Comparison of ENCODE assay signal across 20 cellular contexts in genomic region chr3:69218079-69218478, GRCh38.
DNase-seq lines count a peak whose midpoint lies in the region; ATAC-seq, FAIRE-seq and TF ChIP-seq lines count a peak whose summit lies in the region.
"Had no signal": no experiment of that assay in that cellular context is flagged by ENCODE, and none has a peak within 500 bp of the region (broad histone marks: within the 10 kb centered on the region; RNA-seq: fewer than 3 reads in every experiment).

No MANE protein-coding gene starts in this region.

- H2AFZ ChIP-seq in HepG2 (ENCODE audit: low read length) (no peak overlapping the region), K562 (ENCODE audit: low read depth, low read length) (no peak overlapping the region)

- TF ChIP-seq EP300 in HepG2 (IDR thresholded peaks at IDR 0.05; ENCODE audit: low read depth in 2 of 2, low read length in 2 of 2) (no peak), HepG2 (CRISPR knock-in tag; IDR thresholded peaks at IDR 0.05; ENCODE audit: borderline replicate concordance) (no peak), K562 (IDR thresholded peaks at IDR 0.05; ENCODE audit: low read length) (no peak)

- FAIRE-seq in HepG2 (lab: Jason Lieb, UNC) (no peak), K562 (lab: Jason Lieb, UNC) (no peak)
- FAIRE-seq: A549, D721Med, G401.6, GM12891, GM19239 had no signal

- H3K27ac ChIP-seq in HepG2 (ENCODE audit: extremely low read length, insufficient read depth, low read length) (no peak overlapping the region), right lobe of liver (no peak overlapping the region), K562 (ENCODE audit: extremely low read depth, low read depth, low read length) (no peak overlapping the region), tibial artery (no peak overlapping the region)
- H3K27ac ChIP-seq: 22Rv1; A549; BLaER1 treated with 17β-estradiol and CSF1 and Interleukin-3, amounts not matched to agents 10 nM and 100 nM; C4-2B had no signal

- H3K4me2 ChIP-seq in HepG2 (ENCODE audit: low read depth, low read length) (no peak overlapping the region), K562 (ENCODE audit: insufficient read depth, low read length) (no peak overlapping the region)
- H3K4me2 ChIP-seq: A549; BLaER1 treated with 17β-estradiol and CSF1 and Interleukin-3, amounts not matched to agents 10 nM and 100 nM had no signal

- no peak for TF ChIP-seq CTCF in HepG2 (CRISPR knock-in tag; IDR thresholded peaks at IDR 0.05)
- no peak for TF ChIP-seq CTCF in right lobe of liver (IDR thresholded peaks at IDR 0.05)
- no peak for TF ChIP-seq CTCF in K562 (IDR thresholded peaks at IDR 0.05 in 2 of 3, conservative IDR thresholded peaks at IDR 0.05 in 1 of 3; ENCODE audit: insufficient read depth in 2 of 3, low read depth in 1 of 3, low read length in 3 of 3)
- no peak for TF ChIP-seq CTCF in tibial artery (IDR thresholded peaks at IDR 0.05)

- H3K9me3 ChIP-seq in HepG2 (ENCODE audit: low read length) (no peaks in the 10 kb centered on the region), right lobe of liver (peaks cover 0 to 3% (median 0%) of the 10 kb centered on the region in 4 donors), K562 (replicated peaks; ENCODE audit: control insufficient read depth, insufficient read depth, low read depth, low read length) (no peaks in the 10 kb centered on the region), tibial artery (no peaks in the 10 kb centered on the region)
- H3K9me3 ChIP-seq: A549; BLaER1 treated with 17β-estradiol and CSF1 and Interleukin-3, amounts not matched to agents 10 nM and 100 nM; Caco-2 had no signal

- TF ChIP-seq RAD21 in HepG2 (CRISPR knock-in tag; IDR thresholded peaks at IDR 0.05) = no peak
- no peak for TF ChIP-seq RAD21 in K562 (CRISPR knock-in tag; conservative IDR thresholded peaks at IDR 0.05 in 1 of 2, IDR thresholded peaks at IDR 0.05 in 1 of 2)

- ATAC-seq in HepG2 (no peak), right lobe of liver (no peak), K562 (no peak), HG03280 (IDR thresholded peaks at IDR 0.05; ENCODE audit: unreplicated experiment) (no peak)
- ATAC-seq: A549; CD8-positive, alpha-beta T cell had no signal

- WGBS in HepG2 (ENCODE audit: low lambda C conversion rate) = 78% methylated on average over 6 of the region's 6 CpGs
- 95% methylated on average over 6 of the region's 6 CpGs for WGBS in right lobe of liver (ENCODE audit: insufficient coverage, low coverage, low lambda C conversion rate, missing lambda C conversion rate)
- WGBS in K562 (ENCODE audit: insufficient coverage, low coverage, missing lambda C conversion rate) = 9% methylated on average over 6 of the region's 6 CpGs

- no peak overlapping the region for H3K9ac ChIP-seq in HepG2 (ENCODE audit: insufficient read depth, low read depth, low read length)
- H3K9ac ChIP-seq in K562 (ENCODE audit: insufficient read depth in 1 of 2, low read depth in 2 of 2, low read length in 2 of 2) = no peak overlapping the region
- H3K9ac ChIP-seq: BLaER1 treated with 17β-estradiol and CSF1 and Interleukin-3, amounts not matched to agents 10 nM and 100 nM had no signal

- no peak overlapping the region for H3K4me3 ChIP-seq in HepG2 (replicated peaks in 1 of 3; ENCODE audit: insufficient read depth in 1 of 3, low read depth in 2 of 3, low read length in 3 of 3)
- no peak overlapping the region for H3K4me3 ChIP-seq in right lobe of liver
- no peak overlapping the region for H3K4me3 ChIP-seq in K562
- no peak overlapping the region for H3K4me3 ChIP-seq in tibial artery
- H3K4me3 ChIP-seq: A549; BLaER1 treated with 17β-estradiol and CSF1 and Interleukin-3, amounts not matched to agents 10 nM and 100 nM had no signal

- H3K36me3 ChIP-seq in HepG2 (replicated peaks in 1 of 2; ENCODE audit: control insufficient read depth in 1 of 2, insufficient read depth in 2 of 2, low read length in 2 of 2) (no peaks in the 10 kb centered on the region), right lobe of liver (peaks cover 0 to 7% (median 1%) of the 10 kb centered on the region in 4 donors), K562 (ENCODE audit: control insufficient read depth, insufficient read depth, low read length) (no peaks in the 10 kb centered on the region), tibial artery (peaks cover 0 to 8% (median 1%) of the 10 kb centered on the region in 3 donors)

- TF ChIP-seq POLR2A in HepG2 (IDR thresholded peaks at IDR 0.05; ENCODE audit: insufficient read depth in 1 of 2, low read depth in 2 of 2, low read length in 2 of 2) (no peak), right lobe of liver (IDR thresholded peaks at IDR 0.05) (no peak), K562 (conservative IDR thresholded peaks at IDR 0.05) (no peak)

- CTCF ChIA-PET in HepG2 (lab: Yijun Ruan, JAX; ENCODE audit: low intra/inter-chr PET ratio, low total read pairs) = no interaction called here
- CTCF ChIA-PET in K562 (lab: Yijun Ruan, JAX; ENCODE audit: low intra/inter-chr PET ratio) = no interaction called here

- DNase-seq in HepG2 (ENCODE audit: low spot score) = no peak
- DNase-seq in right lobe of liver = no peak
- no peak for DNase-seq in K562 (ENCODE audit: extremely low read depth in 1 of 4, low spot score in 3 of 4)
- no peak for DNase-seq in tibial artery
- DNase-seq: AML-193; Caco-2; Calu3; CD4-positive, alpha-beta T cell; CD8-positive, alpha-beta T cell; DMS79 treated with DMSO at 0.1 percent for 48 hours; GF-D8 had no signal

- BruUV-seq in HepG2 (replicated peaks; lab: Mats Ljungman, UMichigan) (no TSS peak), K562 (replicated peaks; lab: Mats Ljungman, UMichigan) (no TSS peak)

- intact Hi-C loops in HepG2 (cut with micrococcal nuclease; ENCODE audit: unreplicated experiment) = no loop called here
- intact Hi-C loops in right lobe of liver (cut with DNase I) = no loop called here
- intact Hi-C loops in K562 (cut with micrococcal nuclease) = no loop called here
- intact Hi-C loops in tibial artery (cut with DNase I; ENCODE audit: low total_unique reads) = no loop called here

- H3K9me1 ChIP-seq in K562 (ENCODE audit: control insufficient read depth, insufficient read depth, low read length) = no peaks in the 10 kb centered on the region

- H3K4me1 ChIP-seq in HepG2 (ENCODE audit: insufficient read depth, low read length) (no peaks in the 10 kb centered on the region), right lobe of liver (peaks cover 0 to 17% (median 2%) of the 10 kb centered on the region in 4 donors), K562 (replicated peaks in 1 of 2; ENCODE audit: control insufficient read depth in 2 of 2, insufficient read depth in 2 of 2, low read length in 2 of 2) (no peaks in the 10 kb centered on the region; a peak in 1 of 5 replicates), tibial artery (no peaks in the 10 kb centered on the region)

- POLR2A ChIA-PET in HepG2 (lab: Yijun Ruan, JAX) (no interaction called here), K562 (lab: Yijun Ruan, JAX) (interaction anchor here (1.1 kb wide), 1 partner anchor 9 kb away, joined by 5 read pairs; no protein-coding TSS in a partner anchor)

- no peaks in the 10 kb centered on the region for H3K27me3 ChIP-seq in HepG2 (ENCODE audit: control insufficient read depth in 1 of 2, insufficient read depth in 2 of 2, low read length in 2 of 2)
- H3K27me3 ChIP-seq in right lobe of liver = no peaks in the 10 kb centered on the region
- no peaks in the 10 kb centered on the region; a peak in 1 of 5 replicates for H3K27me3 ChIP-seq in K562 (ENCODE audit: control insufficient read depth in 2 of 2, insufficient read depth in 2 of 2, low read length in 2 of 2)
- no peaks in the 10 kb centered on the region for H3K27me3 ChIP-seq in tibial artery
- H3K27me3 ChIP-seq: BLaER1 treated with 17β-estradiol and CSF1 and Interleukin-3, amounts not matched to agents 10 nM and 100 nM had no signal

- H4K20me1 ChIP-seq in HepG2 (ENCODE audit: insufficient read depth, low read length) = no peaks in the 10 kb centered on the region
- no peaks in the 10 kb centered on the region for H4K20me1 ChIP-seq in K562 (replicated peaks; ENCODE audit: control insufficient read depth, insufficient read depth, low read length)

- no peaks in the 10 kb centered on the region for H3K79me2 ChIP-seq in HepG2 (ENCODE audit: insufficient read depth, low read length)
- no peaks in the 10 kb centered on the region for H3K79me2 ChIP-seq in K562 (ENCODE audit: control insufficient read depth, insufficient read depth, low read length)

- in situ Hi-C loops in HepG2 (cut with HindIII; ENCODE audit: extremely low pct_ligation_motif_present, low pct_unique_long_range_greater_than_20kb) = no loop called here
- in situ Hi-C loops in K562 (cut with MboI) = no loop called here

TF ChIP-seq in HepG2, 621 proteins besides CTCF, POLR2A, EP300 and RAD21:
- TF ChIP-seq CEBPB (IDR thresholded peaks at IDR 0.05; ENCODE audit: borderline replicate concordance, low read depth, low read length) (peak; percentile 72; the same call in 1 of the 2 replicates), HES4 (CRISPR knock-in tag; IDR thresholded peaks at IDR 0.05; ENCODE audit: borderline replicate concordance) (no peak)

TF ChIP-seq in K562, 482 proteins besides CTCF, POLR2A, EP300 and RAD21 (continues in another document):
- no peak for TF ChIP-seq MAFF (IDR thresholded peaks at IDR 0.05; ENCODE audit: low read length)

Comparison
In these comparisons a context has a peak if more than half of its experiments do, and no peak if none do; other contexts are left out.
1. Of the 241 proteins assayed by ChIP-seq in both HepG2 and K562: peak only in HepG2: none; only in K562: CEBPG; in both: CEBPB; in neither: 239.